4 cellular contexts compared by ENCODE assay signal in genomic region chrX:86181325-86181724, GRCh38. TPM values are rescaled to one million over a fixed set of nuclear protein-coding genes. Genes with fewer than 3 reads are reported as not detected.
"Had no signal": no experiment of that assay in that cellular context is flagged by ENCODE, and none has a peak within 500 bp of the region (broad histone marks: within the 10 kb centered on the region; RNA-seq: fewer than 3 reads in every experiment).

No MANE protein-coding gene starts in this region.

RNA-seq across cellular contexts. Expression of gene DACH2, which starts 33.1 kb away (rescaled TPM):
- total RNA-seq: HepG2, HT-29, HT1080, K562 had no signal
